ENCODE assay signal across 23 cellular contexts in genomic region chr6:79694156-79694555, GRCh38.
"Had no signal": no experiment of that assay in that cellular context is flagged by ENCODE, and none has a peak within 500 bp of the region (broad histone marks: within the 10 kb centered on the region; RNA-seq: fewer than 3 reads in every experiment).

No MANE protein-coding gene starts in this region.

- H3K4me1 ChIP-seq: prostate gland, right lobe of liver, upper lobe of left lung, uterus had no signal

- H3K36me3 Mint-ChIP-seq: natural killer cell treated with Interleukin-12 subunit alpha and Interleukin-12 subunit beta and Interleukin-15 and Interleukin-18, amount 100 ng/mL, for 72 hours; stimulated activated naive B cell treated with anti-CD40 and anti-IgM and Interleukin-4, amounts not matched to agents 10 μg/mL and 1 μg/mL and 100 μg/mL, for 72 hours had no signal

- H3K27me3 ChIP-seq: dorsolateral prefrontal cortex, neural progenitor cell, pancreas, right lobe of liver, upper lobe of left lung, uterus had no signal

- H3K4me3 ChIP-seq: dorsolateral prefrontal cortex, lung, neural progenitor cell, pancreas, prostate gland, right lobe of liver, skin epidermis, upper lobe of left lung, uterus had no signal

- H3K36me3 ChIP-seq: neural progenitor cell, pancreas, prostate gland, right lobe of liver, upper lobe of left lung, uterus had no signal

- H3K4me3 Mint-ChIP-seq: central memory CD8-positive, alpha-beta T cell; natural killer cell treated with Interleukin-12 subunit alpha and Interleukin-12 subunit beta and Interleukin-15 and Interleukin-18, amount 100 ng/mL, for 72 hours; neural progenitor cell; stimulated activated naive B cell treated with anti-CD40 and anti-IgM and Interleukin-4, amounts not matched to agents 10 μg/mL and 1 μg/mL and 100 μg/mL, for 72 hours; stimulated activated naive CD8-positive, alpha-beta T cell treated with anti-CD3 and anti-CD28 coated beads, Interleukin-15, amount 100 ng/mL, for 72 hours had no signal

- H3K27ac Mint-ChIP-seq: natural killer cell treated with Interleukin-12 subunit alpha and Interleukin-12 subunit beta and Interleukin-15 and Interleukin-18, amount 100 ng/mL, for 72 hours; neural progenitor cell; stimulated activated naive B cell treated with anti-CD40 and anti-IgM and Interleukin-4, amounts not matched to agents 10 μg/mL and 1 μg/mL and 100 μg/mL, for 72 hours had no signal

- H3K27me3 Mint-ChIP-seq: natural killer cell treated with Interleukin-12 subunit alpha and Interleukin-12 subunit beta and Interleukin-15 and Interleukin-18, amount 100 ng/mL, for 72 hours; stimulated activated naive B cell treated with anti-CD40 and anti-IgM and Interleukin-4, amounts not matched to agents 10 μg/mL and 1 μg/mL and 100 μg/mL, for 72 hours; stimulated activated naive CD8-positive, alpha-beta T cell treated with anti-CD3 and anti-CD28 coated beads, Interleukin-15, amount 100 ng/mL, for 72 hours had no signal

- H3K9me3 ChIP-seq: pancreas, prostate gland, right lobe of liver, upper lobe of left lung, uterus had no signal

- H3K4me1 Mint-ChIP-seq: central memory CD8-positive, alpha-beta T cell; stimulated activated naive B cell treated with anti-CD40 and anti-IgM and Interleukin-4, amounts not matched to agents 10 μg/mL and 1 μg/mL and 100 μg/mL, for 72 hours had no signal

- H3K9me3 Mint-ChIP-seq: central memory CD8-positive, alpha-beta T cell; stimulated activated naive B cell treated with anti-CD40 and anti-IgM and Interleukin-4, amounts not matched to agents 10 μg/mL and 1 μg/mL and 100 μg/mL, for 72 hours; stimulated activated naive CD8-positive, alpha-beta T cell treated with anti-CD3 and anti-CD28 coated beads, Interleukin-15, amount 100 ng/mL, for 72 hours had no signal

- H3K27ac ChIP-seq: neural progenitor cell, pancreas, prostate gland, right lobe of liver, upper lobe of left lung, uterus had no signal

- ATAC-seq: left lobe of liver; natural killer cell treated with Interleukin-12 subunit alpha and Interleukin-12 subunit beta and Interleukin-15 and Interleukin-18, amount 100 ng/mL, for 72 hours; pancreas; right lobe of liver; stimulated activated naive B cell treated with anti-CD40 and anti-IgM and Interleukin-4, amounts not matched to agents 10 μg/mL and 1 μg/mL and 100 μg/mL, for 72 hours; stimulated activated naive CD8-positive, alpha-beta T cell treated with anti-CD3 and anti-CD28 coated beads, Interleukin-15, amount 100 ng/mL, for 72 hours had no signal

- DNase-seq: cortex of kidney; dorsolateral prefrontal cortex; effector CD8-positive, alpha-beta T cell; foreskin fibroblast; head of caudate nucleus; hippocampal formation; mesenchymal stem cell; midbrain; pancreas; right lobe of liver; stimulated activated CD4-positive, alpha-beta T cell treated with anti-CD3 and anti-CD28 coated beads, Interleukin-2, amount 100 ng/mL, for 24 hours; stimulated activated CD4-positive, alpha-beta T cell treated with anti-CD3 and anti-CD28 coated beads, Interleukin-4, amount 100 ng/mL, for 4 hours; stimulated activated naive B cell treated with anti-CD40 and anti-IgM and Interleukin-4, amounts not matched to agents 10 μg/mL and 1 μg/mL and 100 μg/mL, for 72 hours; stimulated activated naive CD8-positive, alpha-beta T cell treated with anti-CD3 and anti-CD28 coated beads, Interleukin-15, amount 100 ng/mL, for 72 hours; upper lobe of left lung; uterus had no signal
